In the genomic region with DNA sequence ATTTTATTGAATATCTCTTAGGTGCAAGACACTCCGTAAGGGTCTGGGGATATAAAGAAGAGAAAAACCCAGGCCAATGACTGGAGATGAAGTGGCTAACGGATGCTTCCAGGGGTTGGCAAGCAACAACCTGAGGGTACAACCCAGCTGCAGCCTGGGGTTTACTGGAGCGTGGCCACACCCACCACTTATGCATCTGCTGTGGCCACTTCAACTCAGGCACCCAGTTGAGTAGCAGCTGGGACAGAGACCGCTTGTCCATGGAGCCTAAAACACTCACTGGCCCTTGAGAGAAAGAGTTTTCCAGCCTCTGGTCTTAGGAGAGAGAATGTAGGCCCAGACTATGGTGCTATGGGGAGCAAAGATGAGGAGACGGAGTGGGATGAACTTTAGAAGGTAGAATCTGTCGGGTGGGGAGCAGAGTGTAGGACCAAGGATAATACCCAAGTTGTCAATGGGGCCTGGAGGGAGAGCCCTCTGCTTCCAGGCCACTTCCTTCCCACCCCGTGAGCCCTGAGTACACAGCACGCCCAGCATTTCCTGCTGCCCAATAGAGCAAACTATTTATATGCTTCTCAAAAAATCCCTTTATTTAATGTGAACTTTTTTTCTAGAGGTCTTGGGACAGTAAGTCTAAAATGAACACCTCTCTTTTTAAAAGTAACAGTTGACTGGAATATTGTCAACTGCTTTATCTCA, we compare ENCODE assay signal across 11 cellular contexts. TPM values are rescaled to one million over a fixed set of nuclear protein-coding genes. Genes with fewer than 3 reads are reported as not detected.
DNase-seq lines count a peak whose midpoint lies in the region; ATAC-seq and TF ChIP-seq lines count a peak whose summit lies in the region.
"Had no signal": no experiment of that assay in that cellular context is flagged by ENCODE, and none has a peak within 500 bp of the region (broad histone marks: within the 10 kb centered on the region; RNA-seq: fewer than 3 reads in every experiment).

No MANE protein-coding gene starts in this region.

- H3K4me1 Mint-ChIP-seq in naive B cell: peaks cover 26 to 31% (median 29%) of the 10 kb centered on the region in 3 donors

- no peaks in the 10 kb centered on the region for H3K36me3 Mint-ChIP-seq in naive B cell

- H3K9me3 ChIP-seq in body of pancreas: no peaks in the 10 kb centered on the region

- H3K4me1 ChIP-seq in body of pancreas: peaks cover 30% of the 10 kb centered on the region

- no peak for TF ChIP-seq CTCF in body of pancreas (IDR thresholded peaks at IDR 0.05)

- H3K9me3 Mint-ChIP-seq in naive B cell: no peaks in the 10 kb centered on the region

- 79 to 83% methylated on average over 8 of the region's 8 CpGs for WGBS in body of pancreas, 2 donors

- H3K27ac ChIP-seq in body of pancreas: peak overlapping the region; percentile 65 to 86 (median 74)

- DNase-seq in DMS53 (lab: John Stamatoyannopoulos, UW) (peak; percentile 87), NCI-H2107 (lab: John Stamatoyannopoulos, UW) (peak; percentile 29), body of pancreas (no peak), naive B cell (no peak), T-helper 1 cell (no peak), AG20443 (ENCODE audit: low spot score) (no peak), NCI-H2171 (lab: John Stamatoyannopoulos, UW) (no peak)
- DNase-seq: activated CD8-positive, alpha-beta memory T cell treated with anti-CD3 and anti-CD28 coated beads for 24 hours; DND-41; SIG-M5 had no signal

- H3K27ac Mint-ChIP-seq in naive B cell: peak overlapping the region in 3 of 6 donors; percentile 53 to 76 (median 63)

- H3K4me3 Mint-ChIP-seq in naive B cell: peak overlapping the region in 2 of 8 donors; percentile 5 to 58

- H3K27me3 ChIP-seq in body of pancreas: no peaks in the 10 kb centered on the region

- no peak for TF ChIP-seq POLR2A in body of pancreas (IDR thresholded peaks at IDR 0.05)

- H3K36me3 ChIP-seq in body of pancreas (replicated peaks in 1 of 2; ENCODE audit: insufficient read depth in 1 of 2, low read depth in 2 of 2): no peaks in the 10 kb centered on the region

- H3K4me3 ChIP-seq in body of pancreas: no peak overlapping the region

- intact Hi-C loops in body of pancreas (cut with DNase I): no loop called here

- ATAC-seq in body of pancreas (no peak), naive B cell (ENCODE audit: low read depth in 2 of 2) (peak; percentile 30 to 56), GM21737 (IDR thresholded peaks at IDR 0.05; ENCODE audit: unreplicated experiment) (no peak)

- H3K27me3 Mint-ChIP-seq in naive B cell: no peaks in the 10 kb centered on the region

RNA-seq across cellular contexts. Expression of a gene that starts 46.8 kb away (rescaled TPM):
- total RNA-seq in body of pancreas: 10 to 100 TPM; 30.9 to 35.6 TPM
- 1 to 10 TPM in 2 of 6 donors, under 1 TPM in 3, not detected in 1; 0.44 to 3.1 (median 0.97) TPM for polyA plus RNA-seq in naive B cell (ENCODE audit: low read depth in 6 of 6)

RNA-seq across cellular contexts. Expression of a gene that starts 50.8 kb away (rescaled TPM):
- total RNA-seq in body of pancreas: 10 to 100 TPM in 1 of 2 donors, 1 to 10 TPM in 1; 9.9 to 15.6 TPM
- polyA plus RNA-seq in naive B cell (ENCODE audit: low read depth in 6 of 6): 10 to 100 TPM in 3 of 6 donors, 1 to 10 TPM in 3; 2.5 to 14.8 (median 9.0) TPM

Comparison
In these comparisons a context has a peak if more than half of its experiments do, and no peak if none do; other contexts are left out.
1. DNase-seq: peak in DMS53 (single experiment) and NCI-H2107 (single experiment); none in body of pancreas (0 of 4), naive B cell (single experiment), T-helper 1 cell (0 of 5), AG20443 (single experiment) and NCI-H2171 (single experiment).
2. ATAC-seq: peak in naive B cell (2 of 2); none in body of pancreas (single experiment) and GM21737 (single experiment).